8 cellular contexts compared by ENCODE assay signal in genomic region chr4:152936446-152937279, GRCh38. TPM values are rescaled to one million over a fixed set of nuclear protein-coding genes. Genes with fewer than 3 reads are reported as not detected.
DNase-seq lines count a peak whose midpoint lies in the region; ATAC-seq and TF ChIP-seq lines count a peak whose summit lies in the region.

No MANE protein-coding gene starts in this region.

- peak overlapping the region; percentile 69 for H3K4me3 ChIP-seq in cardiac muscle cell
- peak overlapping the region; percentile 85 for H3K4me3 ChIP-seq in parathyroid adenoma (ENCODE audit: low read depth, low read length)

- H3K36me3 ChIP-seq in cardiac muscle cell (no peaks in the 10 kb centered on the region), parathyroid adenoma (ENCODE audit: control insufficient read depth, insufficient read depth, low read length) (no peaks in the 10 kb centered on the region)

- H3K4me3 Mint-ChIP-seq in activated naive CD4-positive, alpha-beta T cell treated with anti-CD3 and anti-CD28 coated beads, Interleukin-2, amount 10 ng/mL, durations not matched to agents 7 days and 5 days = peak overlapping the region; percentile 59

- H3K79me2 ChIP-seq in parathyroid adenoma = peaks cover 9% of the 10 kb centered on the region

- no peaks in the 10 kb centered on the region for H3K36me3 Mint-ChIP-seq in activated naive CD4-positive, alpha-beta T cell treated with anti-CD3 and anti-CD28 coated beads, Interleukin-2, amount 10 ng/mL, durations not matched to agents 7 days and 5 days

- DNase-seq in NCI-H1417 (lab: John Stamatoyannopoulos, UW) (peak; percentile 7 to 90 (median 83)), NCI-H1417 treated with DMSO at 0.1 percent for 48 hours (lab: John Stamatoyannopoulos, UW) (no peak), HuH-7.5 (ENCODE audit: low spot score) (peak; percentile 45), cardiac muscle cell (ENCODE audit: low read depth in 1 of 2, low spot score in 1 of 2) (peak in 1 of 2 donors; percentile 39), NCI-H2029 (lab: John Stamatoyannopoulos, UW) (no peak)
- peak; percentile 30 for DNase-seq in activated naive CD4-positive, alpha-beta T cell treated with anti-CD3 and anti-CD28 coated beads, Interleukin-2, amount 10 ng/mL, durations not matched to agents 7 days and 5 days

- no peaks in the 10 kb centered on the region for H3K9me3 ChIP-seq in cardiac muscle cell (ENCODE audit: low read depth)
- no peaks in the 10 kb centered on the region for H3K9me3 ChIP-seq in parathyroid adenoma (ENCODE audit: control insufficient read depth, low read length)

- H3K4me1 ChIP-seq in cardiac muscle cell (ENCODE audit: low read depth) = peaks cover 2% of the 10 kb centered on the region
- H3K4me1 ChIP-seq in parathyroid adenoma = peaks cover 4% of the 10 kb centered on the region

- CTCF ChIA-PET in activated naive CD4-positive, alpha-beta T cell treated with anti-CD3 and anti-CD28 coated beads, Interleukin-2, amount 10 ng/mL, durations not matched to agents 7 days and 5 days (lab: Charles Lee) = interaction anchor here (1.2 kb wide), 2 partner anchors 9 to 25 kb away, joined by 3 to 4 read pairs; no protein-coding TSS in a partner anchor

- peak overlapping the region; percentile 75 for H2AFZ ChIP-seq in parathyroid adenoma

- H3K27me3 ChIP-seq in cardiac muscle cell (peaks cover 93% of the 10 kb centered on the region), parathyroid adenoma (ENCODE audit: control insufficient read depth, insufficient read depth, low read length) (no peaks in the 10 kb centered on the region)

- H3K27ac ChIP-seq in cardiac muscle cell = no peak overlapping the region
- peak overlapping the region; percentile 97 for H3K27ac ChIP-seq in parathyroid adenoma

- H3K4me2 ChIP-seq in parathyroid adenoma (ENCODE audit: low read length) = peak overlapping the region; percentile 96

- peaks cover 83% of the 10 kb centered on the region for H3K27me3 Mint-ChIP-seq in activated naive CD4-positive, alpha-beta T cell treated with anti-CD3 and anti-CD28 coated beads, Interleukin-2, amount 10 ng/mL, durations not matched to agents 7 days and 5 days

- H3K4me1 Mint-ChIP-seq in activated naive CD4-positive, alpha-beta T cell treated with anti-CD3 and anti-CD28 coated beads, Interleukin-2, amount 10 ng/mL, durations not matched to agents 7 days and 5 days = peaks cover 27% of the 10 kb centered on the region

- TF ChIP-seq CTCF in cardiac muscle cell (IDR thresholded peaks at IDR 0.05; ENCODE audit: low read depth, low read length) = no peak
- no peak for TF ChIP-seq CTCF in parathyroid adenoma (IDR thresholded peaks at IDR 0.05)

- no peaks in the 10 kb centered on the region for H3K9me3 Mint-ChIP-seq in activated naive CD4-positive, alpha-beta T cell treated with anti-CD3 and anti-CD28 coated beads, Interleukin-2, amount 10 ng/mL, durations not matched to agents 7 days and 5 days

- no peak overlapping the region for H3K27ac Mint-ChIP-seq in activated naive CD4-positive, alpha-beta T cell treated with anti-CD3 and anti-CD28 coated beads, Interleukin-2, amount 10 ng/mL, durations not matched to agents 7 days and 5 days

- peak overlapping the region; percentile 28 for H3K9ac ChIP-seq in parathyroid adenoma

- no peak for ATAC-seq in GM21528 (IDR thresholded peaks at IDR 0.05; ENCODE audit: low FRiP score, unreplicated experiment)

RNA-seq across cellular contexts. Expression of gene FHDC1, which starts 0.5 kb away (rescaled TPM):
- total RNA-seq in cardiac muscle cell = 0.18 and 0.25 TPM in 2 replicates
- polyA plus RNA-seq in cardiac muscle cell = 0.04 TPM in 1 of 2 replicates, not detected in the other

Comparison
In these comparisons a context has a peak if more than half of its experiments do, and no peak if none do; other contexts are left out.
1. DNase-seq: peak in NCI-H1417 (3 of 3), HuH-7.5 (single experiment) and activated naive CD4-positive, alpha-beta T cell treated with anti-CD3 and anti-CD28 coated beads, Interleukin-2, amount 10 ng/mL, durations not matched to agents 7 days and 5 days (single experiment); none in NCI-H1417 treated with DMSO at 0.1 percent for 48 hours (single experiment) and NCI-H2029 (single experiment).